ENCODE assay signal across 8 cellular contexts in genomic region chr15:40594429-40594836, GRCh38. TPM values are rescaled to one million over a fixed set of nuclear protein-coding genes. Genes with fewer than 3 reads are reported as not detected.
A peak's percentile ranks its signal among the peaks of the same experiment; 100 is the strongest.
DNase-seq lines count a peak whose midpoint lies in the region; ATAC-seq, FAIRE-seq and TF ChIP-seq lines count a peak whose summit lies in the region.

No MANE protein-coding gene starts in this region.

- CTCF ChIA-PET in OCI-LY7 (lab: Charles Lee; ENCODE audit: unreplicated experiment): no interaction called here

- TF ChIP-seq CTCF in OCI-LY7 (conservative IDR thresholded peaks at IDR 0.05; ENCODE audit: low read length) (no peak), bronchial epithelial cell (IDR thresholded peaks at IDR 0.05; ENCODE audit: insufficient read depth, low read length, severe bottlenecking) (peak; percentile 27)

- H3K9me3 ChIP-seq in OCI-LY7 (ENCODE audit: low read length) (no peaks in the 10 kb centered on the region), thymus (ENCODE audit: control insufficient read depth) (no peaks in the 10 kb centered on the region)

- peaks cover 18% of the 10 kb centered on the region for H3K36me3 ChIP-seq in OCI-LY7 (ENCODE audit: insufficient read depth, low read length)
- no peaks in the 10 kb centered on the region for H3K36me3 ChIP-seq in bronchial epithelial cell (ENCODE audit: control insufficient read depth, insufficient read depth, low read length)
- H3K36me3 ChIP-seq in thymus (ENCODE audit: control insufficient read depth, insufficient read depth): no peaks in the 10 kb centered on the region

- peak overlapping the region; percentile 89; the same call in 1 of the 2 replicates for H2AFZ ChIP-seq in OCI-LY7 (ENCODE audit: low read length)

- H4K20me1 ChIP-seq in OCI-LY7 (ENCODE audit: insufficient read depth, low read length): peaks cover 5% of the 10 kb centered on the region; the same call in 1 of the 2 replicates

- ATAC-seq in GM19452 (IDR thresholded peaks at IDR 0.05; ENCODE audit: unreplicated experiment) (peak; percentile 50), HG03439 (IDR thresholded peaks at IDR 0.05; ENCODE audit: unreplicated experiment) (peak; percentile 39), left lobe of liver (peak; percentile 70)

- peak overlapping the region; percentile 93 for H3K4me2 ChIP-seq in OCI-LY7 (ENCODE audit: low read length)

- no peak for FAIRE-seq in bronchial epithelial cell (lab: Jason Lieb, UNC)

- H3K9me2 ChIP-seq in OCI-LY7 (ENCODE audit: insufficient read depth, low read length): no peaks in the 10 kb centered on the region

- H3K4me3 ChIP-seq in OCI-LY7 (ENCODE audit: low read depth, low read length, poor library complexity, severe bottlenecking) (peak overlapping the region; percentile 85), bronchial epithelial cell (ENCODE audit: low read depth, low read length) (peak overlapping the region; percentile 89), thymus (ENCODE audit: low read length) (peak overlapping the region; percentile 65)

- under 1% methylated on average over 31 of the region's 31 CpGs for WGBS in thymus

- no TSS peak for BruUV-seq in OCI-LY7 (replicated peaks; lab: Mats Ljungman, UMichigan)

- DNase-seq in NCI-H1417 (lab: John Stamatoyannopoulos, UW): peak; percentile 47 to 82 (median 79)
- DNase-seq in NCI-H1417 treated with DMSO at 0.1 percent for 48 hours (lab: John Stamatoyannopoulos, UW): no peak
- DNase-seq in OCI-LY7 (ENCODE audit: low spot score): peak; percentile 77
- peak; percentile 37 for DNase-seq in bronchial epithelial cell (ENCODE audit: low read depth)
- peak; percentile 64 for DNase-seq in left lobe of liver (ENCODE audit: low spot score)

- peak overlapping the region; percentile 90 for H3K27ac ChIP-seq in OCI-LY7 (ENCODE audit: low read depth, low read length, poor library complexity, severe bottlenecking)
- peak overlapping the region; percentile 95 for H3K27ac ChIP-seq in thymus (ENCODE audit: low read depth)

- H3K27me3 ChIP-seq in bronchial epithelial cell (ENCODE audit: control insufficient read depth, insufficient read depth, low read length) (no peaks in the 10 kb centered on the region), thymus (ENCODE audit: control insufficient read depth, insufficient read depth) (no peaks in the 10 kb centered on the region)

- intact Hi-C loops in OCI-LY7 (cut with micrococcal nuclease; ENCODE audit: unreplicated experiment): loop anchor here (2.0 to 5.0 kb wide), 2 partner anchors 26 to 173 kb away; partner anchors contain the start of genes C15orf62 and RPUSD2

- peaks cover 50% of the 10 kb centered on the region for H3K79me2 ChIP-seq in OCI-LY7 (ENCODE audit: insufficient read depth, low read depth, low read length)

- peaks cover 46% of the 10 kb centered on the region for H3K4me1 ChIP-seq in OCI-LY7 (ENCODE audit: insufficient read depth, low read length, poor library complexity, severe bottlenecking)
- peaks cover 2% of the 10 kb centered on the region for H3K4me1 ChIP-seq in thymus (ENCODE audit: control insufficient read depth, insufficient read depth, low read length)

- POLR2A ChIA-PET in OCI-LY7 (lab: Charles Lee): interaction anchor here (0.9 to 2.2 kb wide), 3 partner anchors 10 to 100 kb away, joined by 4 to 9 read pairs (median 5); partner anchors contain the start of genes RAD51 and RPUSD2

RNA-seq across cellular contexts. Expression of gene KNL1, which starts 0.4 kb away (rescaled TPM):
- 51.3 and 66.9 TPM in 2 replicates for total RNA-seq in OCI-LY7 (2014; rRNA removed; shearing (Covaris generic))
- total RNA-seq in OCI-LY7 (2022) (58.7 and 62.3 TPM in 2 replicates), bronchial epithelial cell (0.53 and 1.0 TPM in 2 replicates), left lobe of liver (1.7 TPM)
- 2.4 TPM for polyA plus RNA-seq in thymus

RNA-seq across cellular contexts. Expression of gene RPUSD2, which starts 25.3 kb away (rescaled TPM):
- 26.4 and 27.7 TPM in 2 replicates for total RNA-seq in OCI-LY7 (2014; rRNA removed; shearing (Covaris generic))
- 15.7 and 18.9 TPM in 2 replicates for total RNA-seq in OCI-LY7 (2022)
- total RNA-seq in bronchial epithelial cell: 14.7 and 18.4 TPM in 2 replicates
- total RNA-seq in left lobe of liver: 7.4 TPM
- 15.2 TPM for polyA plus RNA-seq in thymus

RNA-seq across cellular contexts. Expression of gene CCDC32, which starts 29.6 kb away (rescaled TPM):
- 10.3 and 15.1 TPM in 2 replicates for total RNA-seq in OCI-LY7 (2014; rRNA removed; shearing (Covaris generic))
- total RNA-seq in OCI-LY7 (2022): 14.3 and 14.9 TPM in 2 replicates
- total RNA-seq in bronchial epithelial cell: 9.3 and 16.3 TPM in 2 replicates
- total RNA-seq in left lobe of liver: 6.5 TPM
- polyA plus RNA-seq in thymus: 39.2 TPM

Comparison
In these comparisons a context has a peak if more than half of its experiments do, and no peak if none do; other contexts are left out.
1. RNA of gene KNL1, which starts 0.4 kb away (total RNA-seq): 51.3 to 66.9 TPM in OCI-LY7; 1.7 TPM in left lobe of liver (single experiment) and 0.53 to 1.0 TPM in bronchial epithelial cell; every median in the first group is over 10 times any median in the second.
2. Peak in every context shown above with its lines, with median percentiles within 50 percentile points of each other: ATAC-seq and H3K4me3 ChIP-seq.